In the genomic region with DNA sequence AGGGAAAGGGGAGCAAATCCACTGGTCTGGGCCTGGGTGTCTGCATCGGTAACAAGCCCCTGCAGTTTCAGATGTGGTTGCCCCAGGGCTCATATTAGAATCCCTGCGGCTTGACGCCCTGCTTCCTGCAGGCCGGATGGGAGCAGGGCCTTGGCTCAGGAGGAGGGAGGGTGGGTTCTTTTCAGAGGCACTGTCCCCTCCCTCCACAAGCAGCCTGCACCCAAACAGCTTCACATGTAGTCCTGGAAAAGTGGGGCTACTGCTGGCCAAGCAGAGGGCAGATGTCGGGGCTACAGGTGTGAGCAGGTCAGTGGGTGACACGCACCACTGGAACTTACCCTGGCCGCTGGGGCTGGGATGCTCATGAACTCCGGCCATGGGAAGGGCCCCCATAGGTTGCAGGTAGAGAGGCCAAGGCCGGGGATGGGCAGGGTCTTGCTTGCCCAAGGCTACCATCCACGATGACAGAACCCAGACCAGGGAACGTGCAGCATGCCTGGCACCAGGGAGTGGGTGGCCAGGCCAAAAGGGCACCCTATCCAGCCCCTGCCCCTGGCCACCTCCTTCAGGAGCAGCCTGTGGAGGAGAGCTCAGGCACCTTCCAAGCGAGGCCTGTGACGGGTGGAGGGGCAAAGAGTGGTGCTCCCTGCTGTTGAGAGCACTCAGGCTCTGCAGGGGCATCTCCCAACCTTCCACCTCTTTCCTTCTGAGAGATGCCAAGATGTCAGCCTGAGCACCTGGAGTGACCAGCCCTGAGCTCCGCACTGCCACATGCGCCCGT, we compare ENCODE assay signal across 11 cellular contexts. TPM values are rescaled to one million over a fixed set of nuclear protein-coding genes. Genes with fewer than 3 reads are reported as not detected.
DNase-seq lines count a peak whose midpoint lies in the region; ATAC-seq and TF ChIP-seq lines count a peak whose summit lies in the region.
"Had no signal": no experiment of that assay in that cellular context is flagged by ENCODE, and none has a peak within 500 bp of the region (broad histone marks: within the 10 kb centered on the region; RNA-seq: fewer than 3 reads in every experiment).

No MANE protein-coding gene starts in this region.

- intact Hi-C loops in activated CD4-positive, alpha-beta T cell treated with anti-CD3 and anti-CD28 coated beads, Interleukin-2, amount 10 ng/mL, durations not matched to agents 24 days and 14 days (cut with micrococcal nuclease) = no loop called here
- intact Hi-C loops in activated CD8-positive, alpha-beta T cell treated with anti-CD3 and anti-CD28 coated beads for 36 hours (cut with micrococcal nuclease) = loop anchor here (5.0 kb wide), 1 partner anchor 146 kb away; no protein-coding TSS in a partner anchor
- intact Hi-C loops in sigmoid colon (cut with DNase I) = loop anchor here (5.0 kb wide), 1 partner anchor 46 kb away; a partner anchor contains a TSS

- ATAC-seq in CD4-positive, CD25-positive, alpha-beta regulatory T cell (ENCODE audit: low read depth in 2 of 2) = peak; percentile 2 to 5
- no peak for ATAC-seq in activated CD8-positive, alpha-beta T cell treated with anti-CD3 and anti-CD28 coated beads for 36 hours
- ATAC-seq in GM21381 (IDR thresholded peaks at IDR 0.05; ENCODE audit: unreplicated experiment) (no peak), HG03097 (IDR thresholded peaks at IDR 0.05; ENCODE audit: low FRiP score, unreplicated experiment) (no peak)

- POLR2A ChIA-PET in activated CD8-positive, alpha-beta T cell treated with anti-CD3 and anti-CD28 coated beads for 36 hours (lab: Charles Lee) = interaction anchor here (0.8 to 21.9 kb wide), 8 partner anchors 9 to 208 kb away, joined by 3 to 438 read pairs (median 3); a partner anchor contains a TSS

- TF ChIP-seq CTCF in activated CD8-positive, alpha-beta T cell treated with anti-CD3 and anti-CD28 coated beads for 36 hours (IDR thresholded peaks at IDR 0.05) = no peak
- TF ChIP-seq CTCF in sigmoid colon (IDR thresholded peaks at IDR 0.05) = no peak

- H3K9me3 ChIP-seq in CD4-positive, CD25-positive, alpha-beta regulatory T cell (ENCODE audit: control insufficient read depth in 2 of 2, low read length in 2 of 2) = no peaks in the 10 kb centered on the region
- no peaks in the 10 kb centered on the region for H3K9me3 ChIP-seq in sigmoid colon

- no peak for TF ChIP-seq POLR2A in sigmoid colon (IDR thresholded peaks at IDR 0.05)

- no peak overlapping the region for H3K27ac ChIP-seq in CD4-positive, CD25-positive, alpha-beta regulatory T cell (ENCODE audit: insufficient read depth, low read length, poor library complexity, severe bottlenecking)
- peak overlapping the region in 1 of 4 donors; percentile 53 for H3K27ac ChIP-seq in sigmoid colon

- H3K36me3 Mint-ChIP-seq in activated CD4-positive, alpha-beta T cell treated with anti-CD3 and anti-CD28 coated beads, Interleukin-2, amount 10 ng/mL, durations not matched to agents 24 days and 14 days (ENCODE audit: low read depth) = peaks cover 20% of the 10 kb centered on the region
- no peaks in the 10 kb centered on the region for H3K36me3 Mint-ChIP-seq in CD4-positive, CD25-positive, alpha-beta regulatory T cell
- H3K36me3 Mint-ChIP-seq in activated CD8-positive, alpha-beta T cell treated with anti-CD3 and anti-CD28 coated beads for 36 hours (ENCODE audit: low read depth) = peaks cover 14% of the 10 kb centered on the region
- peaks cover 0 to 6% (median 0%) of the 10 kb centered on the region in 3 donors for H3K36me3 Mint-ChIP-seq in immature natural killer cell
- H3K36me3 Mint-ChIP-seq: mesothelial cell of epicardium had no signal

- H3K4me1 Mint-ChIP-seq in activated CD4-positive, alpha-beta T cell treated with anti-CD3 and anti-CD28 coated beads, Interleukin-2, amount 10 ng/mL, durations not matched to agents 24 days and 14 days = peaks cover 25% of the 10 kb centered on the region
- H3K4me1 Mint-ChIP-seq in CD4-positive, CD25-positive, alpha-beta regulatory T cell = peaks cover 0 to 26% (median 10%) of the 10 kb centered on the region in 4 donors
- H3K4me1 Mint-ChIP-seq in activated CD8-positive, alpha-beta T cell treated with anti-CD3 and anti-CD28 coated beads for 36 hours (ENCODE audit: low read depth) = peaks cover 26% of the 10 kb centered on the region
- H3K4me1 Mint-ChIP-seq in immature natural killer cell = peaks cover 20 to 24% of the 10 kb centered on the region in 2 donors
- H3K4me1 Mint-ChIP-seq: mesothelial cell of epicardium had no signal

- H3K27ac Mint-ChIP-seq in activated CD4-positive, alpha-beta T cell treated with anti-CD3 and anti-CD28 coated beads, Interleukin-2, amount 10 ng/mL, durations not matched to agents 24 days and 14 days = peak overlapping the region; percentile 37
- H3K27ac Mint-ChIP-seq in CD4-positive, CD25-positive, alpha-beta regulatory T cell = peak overlapping the region; percentile 55 to 92 (median 78)
- H3K27ac Mint-ChIP-seq in activated CD8-positive, alpha-beta T cell treated with anti-CD3 and anti-CD28 coated beads for 36 hours = peak overlapping the region; percentile 25
- H3K27ac Mint-ChIP-seq in immature natural killer cell = peak overlapping the region in 4 of 6 donors; percentile 26 to 71 (median 64)
- H3K27ac Mint-ChIP-seq: mesothelial cell of epicardium had no signal

- no peaks in the 10 kb centered on the region for H3K27me3 Mint-ChIP-seq in activated CD4-positive, alpha-beta T cell treated with anti-CD3 and anti-CD28 coated beads, Interleukin-2, amount 10 ng/mL, durations not matched to agents 24 days and 14 days
- H3K27me3 Mint-ChIP-seq in CD4-positive, CD25-positive, alpha-beta regulatory T cell = no peaks in the 10 kb centered on the region
- H3K27me3 Mint-ChIP-seq in activated CD8-positive, alpha-beta T cell treated with anti-CD3 and anti-CD28 coated beads for 36 hours = no peaks in the 10 kb centered on the region
- H3K27me3 Mint-ChIP-seq in immature natural killer cell (ENCODE audit: low read depth in 3 of 3) = peaks cover 0 to 7% (median 2%) of the 10 kb centered on the region in 3 donors

- CTCF ChIA-PET in activated CD8-positive, alpha-beta T cell treated with anti-CD3 and anti-CD28 coated beads for 36 hours (lab: Charles Lee) = interaction anchor here (0.6 to 5.0 kb wide), 30 partner anchors 9 to 232 kb away, joined by 3 to 46 read pairs (median 5); a partner anchor contains a TSS

- H3K36me3 ChIP-seq in CD4-positive, CD25-positive, alpha-beta regulatory T cell (ENCODE audit: control insufficient read depth, insufficient read depth, low read length) = peaks cover 37% of the 10 kb centered on the region
- peaks cover 6 to 49% (median 28%) of the 10 kb centered on the region in 4 donors for H3K36me3 ChIP-seq in sigmoid colon

- peaks cover 13% of the 10 kb centered on the region for H3K4me1 ChIP-seq in CD4-positive, CD25-positive, alpha-beta regulatory T cell (ENCODE audit: control insufficient read depth, insufficient read depth, low read length, poor library complexity, severe bottlenecking)
- peaks cover 0 to 14% (median 11%) of the 10 kb centered on the region in 4 donors for H3K4me1 ChIP-seq in sigmoid colon

- no peak for DNase-seq in activated CD4-positive, alpha-beta T cell treated with anti-CD3 and anti-CD28 coated beads, Interleukin-2, amount 10 ng/mL, durations not matched to agents 24 days and 14 days
- no peak for DNase-seq in activated CD4-positive, alpha-beta T cell treated with anti-CD3 and anti-CD28 coated beads, Interleukin-2, amount 50 U/mL, for 48 hours
- DNase-seq in CD4-positive, CD25-positive, alpha-beta regulatory T cell = no peak
- no peak for DNase-seq in activated CD8-positive, alpha-beta T cell treated with anti-CD3 and anti-CD28 coated beads for 36 hours
- no peak for DNase-seq in immature natural killer cell
- DNase-seq in sigmoid colon = no peak

- 93% methylated on average over 16 of the region's 16 CpGs for WGBS in sigmoid colon, 2 donors

- no peaks in the 10 kb centered on the region for H3K9me3 Mint-ChIP-seq in activated CD4-positive, alpha-beta T cell treated with anti-CD3 and anti-CD28 coated beads, Interleukin-2, amount 10 ng/mL, durations not matched to agents 24 days and 14 days
- peaks cover 0 to 1% (median 0%) of the 10 kb centered on the region in 7 donors for H3K9me3 Mint-ChIP-seq in CD4-positive, CD25-positive, alpha-beta regulatory T cell
- peaks cover 7% of the 10 kb centered on the region for H3K9me3 Mint-ChIP-seq in activated CD8-positive, alpha-beta T cell treated with anti-CD3 and anti-CD28 coated beads for 36 hours
- H3K9me3 Mint-ChIP-seq in immature natural killer cell = no peaks in the 10 kb centered on the region
- H3K9me3 Mint-ChIP-seq: mesothelial cell of epicardium had no signal

- no peak for TF ChIP-seq EP300 in sigmoid colon (IDR thresholded peaks at IDR 0.05)

- peak overlapping the region; percentile 23 for H3K4me3 Mint-ChIP-seq in activated CD4-positive, alpha-beta T cell treated with anti-CD3 and anti-CD28 coated beads, Interleukin-2, amount 10 ng/mL, durations not matched to agents 24 days and 14 days
- peak overlapping the region in 2 of 4 donors; percentile 19 to 64 for H3K4me3 Mint-ChIP-seq in CD4-positive, CD25-positive, alpha-beta regulatory T cell
- H3K4me3 Mint-ChIP-seq in activated CD8-positive, alpha-beta T cell treated with anti-CD3 and anti-CD28 coated beads for 36 hours = no peak overlapping the region
- peak overlapping the region in 3 of 5 donors; percentile 13 to 35 (median 25) for H3K4me3 Mint-ChIP-seq in immature natural killer cell
- H3K4me3 Mint-ChIP-seq: mesothelial cell of epicardium had no signal

- H3K4me3 ChIP-seq in CD4-positive, CD25-positive, alpha-beta regulatory T cell (ENCODE audit: low read depth, low read length) = no peak overlapping the region
- no peak overlapping the region for H3K4me3 ChIP-seq in sigmoid colon

- no peaks in the 10 kb centered on the region for H3K27me3 ChIP-seq in CD4-positive, CD25-positive, alpha-beta regulatory T cell (ENCODE audit: control insufficient read depth, insufficient read depth, low read length)
- no peaks in the 10 kb centered on the region for H3K27me3 ChIP-seq in sigmoid colon

RNA-seq across cellular contexts. Expression of a gene that starts 16.8 kb away (rescaled TPM):
- total RNA-seq in activated CD4-positive, alpha-beta T cell treated with anti-CD3 and anti-CD28 coated beads, Interleukin-2, amount 10 ng/mL, durations not matched to agents 24 days and 14 days = 214 and 229 TPM in 2 replicates
- 180 TPM for total RNA-seq in CD4-positive, CD25-positive, alpha-beta regulatory T cell
- 10 to 100 TPM; 63.5 to 85.6 (median 73.6) TPM for polyA plus RNA-seq in CD4-positive, CD25-positive, alpha-beta regulatory T cell
- total RNA-seq in activated CD8-positive, alpha-beta T cell treated with anti-CD3 and anti-CD28 coated beads for 36 hours = 10 to 100 TPM; 61.5 to 64.3 TPM
- polyA plus RNA-seq in immature natural killer cell (100 to 1,000 TPM in 1 of 3 donors, 10 to 100 TPM in 2; 77.1 to 204 (median 82.7) TPM), sigmoid colon (10 to 100 TPM in 1 of 3 donors, 1 to 10 TPM in 2; 7.8 to 29.0 (median 9.5) TPM)
- total RNA-seq in sigmoid colon = 100 to 1,000 TPM in 1 of 4 donors, 10 to 100 TPM in 3; 14.3 to 179 (median 30.4) TPM

RNA-seq across cellular contexts. Expression of a gene that starts 48.2 kb away (rescaled TPM):
- 1.0 and 1.2 TPM in 2 replicates for total RNA-seq in activated CD4-positive, alpha-beta T cell treated with anti-CD3 and anti-CD28 coated beads, Interleukin-2, amount 10 ng/mL, durations not matched to agents 24 days and 14 days
- total RNA-seq in CD4-positive, CD25-positive, alpha-beta regulatory T cell = not detected
- under 1 TPM in 1 of 4 donors, not detected in 3; 0.18 TPM for polyA plus RNA-seq in CD4-positive, CD25-positive, alpha-beta regulatory T cell
- total RNA-seq in activated CD8-positive, alpha-beta T cell treated with anti-CD3 and anti-CD28 coated beads for 36 hours = under 1 TPM in 1 of 2 experiments, not detected in 1; 0.25 TPM
- not detected for polyA plus RNA-seq in immature natural killer cell
- total RNA-seq in sigmoid colon = under 1 TPM in 1 of 4 donors, not detected in 3; 0.36 TPM
- 1 to 10 TPM; 3.5 to 6.4 (median 3.6) TPM for polyA plus RNA-seq in sigmoid colon
- total RNA-seq: A673, LHCN-M2 had no signal

Comparison
In these comparisons a context has a peak if more than half of its experiments do, and no peak if none do; other contexts are left out.
1. H3K27ac Mint-ChIP-seq: peak in every context shown above with its lines; median percentile 78 in CD4-positive, CD25-positive, alpha-beta regulatory T cell; 64 in immature natural killer cell; 37 in activated CD4-positive, alpha-beta T cell treated with anti-CD3 and anti-CD28 coated beads, Interleukin-2, amount 10 ng/mL, durations not matched to agents 24 days and 14 days; 25 in activated CD8-positive, alpha-beta T cell treated with anti-CD3 and anti-CD28 coated beads for 36 hours.
2. ATAC-seq: peak in CD4-positive, CD25-positive, alpha-beta regulatory T cell (2 of 2); none in activated CD8-positive, alpha-beta T cell treated with anti-CD3 and anti-CD28 coated beads for 36 hours (single experiment), GM21381 (single experiment) and HG03097 (single experiment).